Comparison of ENCODE assay signal across 1 cellular context in the genomic region with DNA sequence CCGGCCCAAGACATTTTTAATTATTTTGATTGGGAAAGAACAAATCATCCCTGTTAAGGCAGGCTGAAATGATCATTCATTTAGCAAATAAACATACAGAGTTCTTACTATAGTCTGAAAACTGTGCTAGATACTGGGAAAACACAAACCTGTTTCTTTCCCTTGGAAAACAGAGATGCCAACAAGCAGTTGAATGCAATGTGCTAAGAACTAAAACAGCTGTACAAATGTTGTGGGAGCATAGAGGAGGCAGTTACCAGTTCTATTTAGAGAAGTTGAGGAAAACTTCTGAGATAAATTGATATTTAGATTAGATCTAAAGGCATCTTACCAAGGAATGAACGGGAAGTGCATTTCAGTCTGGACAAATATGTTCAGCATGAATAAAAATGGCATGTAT.
TF ChIP-seq lines count a peak whose summit lies in the region.

No MANE protein-coding gene starts in this region.

TF ChIP-seq in HepG2, 621 proteins besides CTCF, POLR2A, EP300 and RAD21:
- TF ChIP-seq ZZZ3 (CRISPR knock-in tag; IDR thresholded peaks at IDR 0.05; ENCODE audit: borderline replicate concordance): no peak
- TF ChIP-seq TCF7L2 (IDR thresholded peaks at IDR 0.05; ENCODE audit: low read depth, low read length): no peak
- no peak for TF ChIP-seq POLR2AphosphoS2 (IDR thresholded peaks at IDR 0.05; ENCODE audit: low read depth, low read length)
- TF ChIP-seq SIX4 (CRISPR knock-in tag; IDR thresholded peaks at IDR 0.05): no peak
- TF ChIP-seq ZNF766 (CRISPR knock-in tag; IDR thresholded peaks at IDR 0.05; ENCODE audit: borderline replicate concordance): no peak
- no peak for TF ChIP-seq ZNF615 (CRISPR knock-in tag; IDR thresholded peaks at IDR 0.05; ENCODE audit: borderline replicate concordance)
- TF ChIP-seq ZNF234 (CRISPR knock-in tag; conservative IDR thresholded peaks at IDR 0.05): no peak
- TF ChIP-seq, protein P1, sequence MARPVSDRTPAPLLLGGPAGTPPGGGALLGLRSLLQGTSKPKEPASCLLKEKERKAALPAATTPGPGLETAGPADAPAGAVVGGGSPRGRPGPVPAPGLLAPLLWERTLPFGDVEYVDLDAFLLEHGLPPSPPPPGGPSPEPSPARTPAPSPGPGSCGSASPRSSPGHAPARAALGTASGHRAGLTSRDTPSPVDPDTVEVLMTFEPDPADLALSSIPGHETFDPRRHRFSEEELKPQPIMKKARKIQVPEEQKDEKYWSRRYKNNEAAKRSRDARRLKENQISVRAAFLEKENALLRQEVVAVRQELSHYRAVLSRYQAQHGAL (CRISPR knock-in tag; IDR thresholded peaks at IDR 0.05; ENCODE audit: not compliant biosample characterization): no peak
- TF ChIP-seq FOSL1 (CRISPR knock-in tag; IDR thresholded peaks at IDR 0.05; ENCODE audit: borderline replicate concordance): no peak
- no peak for TF ChIP-seq HOXA3 (CRISPR knock-in tag; IDR thresholded peaks at IDR 0.05)
- no peak for TF ChIP-seq ZNF33B (CRISPR knock-in tag; IDR thresholded peaks at IDR 0.05)
- TF ChIP-seq MAFK (conservative IDR thresholded peaks at IDR 0.05 in 1 of 2, IDR thresholded peaks at IDR 0.05 in 1 of 2; ENCODE audit: low read length in 2 of 2): no peak
- TF ChIP-seq, protein P2, sequence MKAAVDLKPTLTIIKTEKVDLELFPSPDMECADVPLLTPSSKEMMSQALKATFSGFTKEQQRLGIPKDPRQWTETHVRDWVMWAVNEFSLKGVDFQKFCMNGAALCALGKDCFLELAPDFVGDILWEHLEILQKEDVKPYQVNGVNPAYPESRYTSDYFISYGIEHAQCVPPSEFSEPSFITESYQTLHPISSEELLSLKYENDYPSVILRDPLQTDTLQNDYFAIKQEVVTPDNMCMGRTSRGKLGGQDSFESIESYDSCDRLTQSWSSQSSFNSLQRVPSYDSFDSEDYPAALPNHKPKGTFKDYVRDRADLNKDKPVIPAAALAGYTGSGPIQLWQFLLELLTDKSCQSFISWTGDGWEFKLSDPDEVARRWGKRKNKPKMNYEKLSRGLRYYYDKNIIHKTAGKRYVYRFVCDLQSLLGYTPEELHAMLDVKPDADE (CRISPR knock-in tag; IDR thresholded peaks at IDR 0.05): no peak
- TF ChIP-seq, protein P3, sequence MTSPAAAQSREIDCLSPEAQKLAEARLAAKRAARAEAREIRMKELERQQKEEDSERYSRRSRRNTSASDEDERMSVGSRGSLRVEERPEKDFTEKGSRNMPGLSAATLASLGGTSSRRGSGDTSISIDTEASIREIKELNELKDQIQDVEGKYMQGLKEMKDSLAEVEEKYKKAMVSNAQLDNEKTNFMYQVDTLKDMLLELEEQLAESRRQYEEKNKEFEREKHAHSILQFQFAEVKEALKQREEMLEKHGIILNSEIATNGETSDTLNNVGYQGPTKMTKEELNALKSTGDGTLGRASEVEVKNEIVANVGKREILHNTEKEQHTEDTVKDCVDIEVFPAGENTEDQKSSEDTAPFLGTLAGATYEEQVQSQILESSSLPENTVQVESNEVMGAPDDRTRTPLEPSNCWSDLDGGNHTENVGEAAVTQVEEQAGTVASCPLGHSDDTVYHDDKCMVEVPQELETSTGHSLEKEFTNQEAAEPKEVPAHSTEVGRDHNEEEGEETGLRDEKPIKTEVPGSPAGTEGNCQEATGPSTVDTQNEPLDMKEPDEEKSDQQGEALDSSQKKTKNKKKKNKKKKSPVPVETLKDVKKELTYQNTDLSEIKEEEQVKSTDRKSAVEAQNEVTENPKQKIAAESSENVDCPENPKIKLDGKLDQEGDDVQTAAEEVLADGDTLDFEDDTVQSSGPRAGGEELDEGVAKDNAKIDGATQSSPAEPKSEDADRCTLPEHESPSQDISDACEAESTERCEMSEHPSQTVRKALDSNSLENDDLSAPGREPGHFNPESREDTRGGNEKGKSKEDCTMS (CRISPR knock-in tag; conservative IDR thresholded peaks at IDR 0.05): no peak
- no peak for TF ChIP-seq ZNF382 (CRISPR knock-in tag; IDR thresholded peaks at IDR 0.05; ENCODE audit: borderline replicate concordance)
- no peak for TF ChIP-seq ZNF343 (CRISPR knock-in tag; IDR thresholded peaks at IDR 0.05)
- TF ChIP-seq ZNF564 (CRISPR knock-in tag; IDR thresholded peaks at IDR 0.05): no peak
- TF ChIP-seq, protein P4, sequence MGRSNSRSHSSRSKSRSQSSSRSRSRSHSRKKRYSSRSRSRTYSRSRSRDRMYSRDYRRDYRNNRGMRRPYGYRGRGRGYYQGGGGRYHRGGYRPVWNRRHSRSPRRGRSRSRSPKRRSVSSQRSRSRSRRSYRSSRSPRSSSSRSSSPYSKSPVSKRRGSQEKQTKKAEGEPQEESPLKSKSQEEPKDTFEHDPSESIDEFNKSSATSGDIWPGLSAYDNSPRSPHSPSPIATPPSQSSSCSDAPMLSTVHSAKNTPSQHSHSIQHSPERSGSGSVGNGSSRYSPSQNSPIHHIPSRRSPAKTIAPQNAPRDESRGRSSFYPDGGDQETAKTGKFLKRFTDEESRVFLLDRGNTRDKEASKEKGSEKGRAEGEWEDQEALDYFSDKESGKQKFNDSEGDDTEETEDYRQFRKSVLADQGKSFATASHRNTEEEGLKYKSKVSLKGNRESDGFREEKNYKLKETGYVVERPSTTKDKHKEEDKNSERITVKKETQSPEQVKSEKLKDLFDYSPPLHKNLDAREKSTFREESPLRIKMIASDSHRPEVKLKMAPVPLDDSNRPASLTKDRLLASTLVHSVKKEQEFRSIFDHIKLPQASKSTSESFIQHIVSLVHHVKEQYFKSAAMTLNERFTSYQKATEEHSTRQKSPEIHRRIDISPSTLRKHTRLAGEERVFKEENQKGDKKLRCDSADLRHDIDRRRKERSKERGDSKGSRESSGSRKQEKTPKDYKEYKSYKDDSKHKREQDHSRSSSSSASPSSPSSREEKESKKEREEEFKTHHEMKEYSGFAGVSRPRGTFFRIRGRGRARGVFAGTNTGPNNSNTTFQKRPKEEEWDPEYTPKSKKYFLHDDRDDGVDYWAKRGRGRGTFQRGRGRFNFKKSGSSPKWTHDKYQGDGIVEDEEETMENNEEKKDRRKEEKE (IDR thresholded peaks at IDR 0.05): no peak
- no peak for TF ChIP-seq FOXK1 (CRISPR knock-in tag; IDR thresholded peaks at IDR 0.05; ENCODE audit: borderline replicate concordance, low read depth)
